ENCODE assay signal across 30 cellular contexts in the genomic region with DNA sequence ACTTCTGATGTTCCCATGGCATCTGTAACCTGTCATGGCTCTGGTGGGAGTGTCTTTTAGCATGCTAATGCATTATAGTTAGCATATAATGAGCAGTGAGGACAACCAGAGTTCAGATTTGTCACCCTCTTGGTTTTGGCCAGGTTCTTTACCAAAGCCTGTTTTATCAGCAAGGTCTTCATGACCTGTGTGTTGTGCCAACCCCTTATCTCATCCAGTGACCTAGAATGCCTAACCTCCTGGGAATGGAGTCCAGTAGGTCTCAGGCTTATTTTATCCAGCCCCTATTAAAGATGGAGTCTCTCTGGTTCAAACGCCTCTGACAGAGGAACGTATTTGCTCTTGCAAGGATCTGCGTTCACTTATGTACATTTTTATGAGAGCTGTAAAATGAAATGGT.
"Had no signal": no experiment of that assay in that cellular context is flagged by ENCODE, and none has a peak within 500 bp of the region (broad histone marks: within the 10 kb centered on the region; RNA-seq: fewer than 3 reads in every experiment).

No MANE protein-coding gene starts in this region.

- DNase-seq: activated CD4-positive, alpha-beta memory T cell treated with anti-CD3 and anti-CD28 coated beads for 36 hours; activated CD4-positive, alpha-beta T cell treated with anti-CD3 and anti-CD28 coated beads for 36 hours; activated CD4-positive, alpha-beta T cell treated with anti-CD3 and anti-CD28 coated beads, Interleukin-2, amount 10 ng/mL, durations not matched to agents 24 days and 14 days; activated CD4-positive, CD25-positive, alpha-beta regulatory T cell; activated CD4-positive, CD25-positive, alpha-beta regulatory T cell treated with anti-CD3 and anti-CD28 coated beads, Interleukin-2, amount 50 U/mL, for 72 hours; activated CD8-positive, alpha-beta memory T cell treated with anti-CD3 and anti-CD28 coated beads, Interleukin-2, amount 10 ng/mL, durations not matched to agents 7 days and 5 days; activated CD8-positive, alpha-beta memory T cell treated with anti-CD3 and anti-CD28 coated beads, Interleukin-2, amount 50 U/mL, for 4 hours; activated CD8-positive, alpha-beta T cell treated with anti-CD3 and anti-CD28 coated beads, Interleukin-2, amount 10 ng/mL, durations not matched to agents 7 days and 5 days; activated effector memory CD4-positive, alpha-beta T cell treated with anti-CD3 and anti-CD28 coated beads, Interleukin-2, amount 50 U/mL, for 16 hours; activated naive CD4-positive, alpha-beta T cell treated with anti-CD3 and anti-CD28 coated beads, Interleukin-2, amount 10 ng/mL, durations not matched to agents 7 days and 5 days; activated naive CD8-positive, alpha-beta T cell treated with anti-CD3 and anti-CD28 coated beads, Interleukin-2, amount 10 ng/mL, durations not matched to agents 7 days and 5 days; activated T-cell treated with anti-CD3 and anti-CD28 coated beads, Interleukin-2, amount 50 U/mL, for 1 hour; activated T-cell treated with anti-CD3 and anti-CD28 coated beads, Interleukin-2, amount 50 U/mL, for 48 hours; anterior cingulate cortex; brain microvascular endothelial cell; caudate nucleus; cortex of kidney; dermis blood vessel endothelial cell; effector CD4-positive, alpha-beta T cell; effector memory CD8-positive, alpha-beta T cell; erythroblast; foreskin keratinocyte; gastrocnemius medialis; glutamatergic neuron; heart right ventricle; T-helper 2 cell had no signal

- H3K27me3 ChIP-seq: brain microvascular endothelial cell, esophagus muscularis mucosa, foreskin keratinocyte, gastrocnemius medialis, heart right ventricle had no signal

- H3K4me1 ChIP-seq: foreskin keratinocyte had no signal

- FAIRE-seq: bronchial epithelial cell, colon had no signal

- H3K27ac ChIP-seq: brain microvascular endothelial cell, esophagus muscularis mucosa, foreskin keratinocyte, gastrocnemius medialis, heart right ventricle had no signal

- H3K4me3 ChIP-seq: esophagus muscularis mucosa, gastrocnemius medialis, heart right ventricle had no signal

- ATAC-seq: activated CD4-positive, alpha-beta T cell treated with anti-CD3 and anti-CD28 coated beads for 36 hours; activated CD8-positive, alpha-beta memory T cell treated with anti-CD3 and anti-CD28 coated beads, Interleukin-2, amount 10 ng/mL, durations not matched to agents 7 days and 5 days; activated CD8-positive, alpha-beta T cell treated with anti-CD3 and anti-CD28 coated beads, Interleukin-2, amount 10 ng/mL, durations not matched to agents 7 days and 5 days; activated naive CD4-positive, alpha-beta T cell treated with anti-CD3 and anti-CD28 coated beads, Interleukin-2, amount 50 U/mL, for 72 hours; effector memory CD8-positive, alpha-beta T cell; foreskin keratinocyte; gastrocnemius medialis had no signal

- H3K9me3 ChIP-seq: esophagus muscularis mucosa, gastrocnemius medialis, heart right ventricle had no signal
